14 cellular contexts compared by ENCODE assay signal in genomic region chr15:37016287-37016686, GRCh38.
DNase-seq lines count a peak whose midpoint lies in the region; ATAC-seq and TF ChIP-seq lines count a peak whose summit lies in the region.
"Had no signal": no experiment of that assay in that cellular context is flagged by ENCODE, and none has a peak within 500 bp of the region (broad histone marks: within the 10 kb centered on the region; RNA-seq: fewer than 3 reads in every experiment).

No MANE protein-coding gene starts in this region.

- TF ChIP-seq POLR2A in gastroesophageal sphincter (IDR thresholded peaks at IDR 0.05) (no peak), prostate gland (IDR thresholded peaks at IDR 0.05) (no peak), thyroid gland (IDR thresholded peaks at IDR 0.05) (no peak)

- H3K79me2 ChIP-seq in DOHH2 (ENCODE audit: control insufficient read depth, low read length), result peaks cover 54% of the 10 kb centered on the region

- no peak for TF ChIP-seq CTCF in DOHH2 (IDR thresholded peaks at IDR 0.05; ENCODE audit: low read depth, low read length, poor library complexity, severe bottlenecking)
- no peak for TF ChIP-seq CTCF in ascending aorta (IDR thresholded peaks at IDR 0.05)
- TF ChIP-seq CTCF in gastroesophageal sphincter (IDR thresholded peaks at IDR 0.05), result no peak
- no peak for TF ChIP-seq CTCF in prostate gland (IDR thresholded peaks at IDR 0.05)
- no peak for TF ChIP-seq CTCF in thyroid gland (IDR thresholded peaks at IDR 0.05)

- H3K27ac ChIP-seq in DOHH2 (ENCODE audit: low read depth, low read length) (peak overlapping the region; percentile 97), ascending aorta (peak overlapping the region; percentile 61 to 82), gastroesophageal sphincter (peak overlapping the region; percentile 70 to 80 (median 76)), prostate gland (peak overlapping the region; percentile 29 to 70), thyroid gland (peak overlapping the region in 1 of 3 donors; percentile 40)
- H3K27ac ChIP-seq: gastrocnemius medialis, SJCRH30, spleen had no signal

- H3K4me3 ChIP-seq in DOHH2 (ENCODE audit: low read length) (peak overlapping the region; percentile 81), ascending aorta (peak overlapping the region; percentile 27 to 47), gastroesophageal sphincter (peak overlapping the region; percentile 10 to 14), prostate gland (no peak overlapping the region), thyroid gland (replicated peaks in 1 of 3) (no peak overlapping the region)
- H3K4me3 ChIP-seq: gastrocnemius medialis, lung, SJCRH30, spleen had no signal

- no peaks in the 10 kb centered on the region for H4K20me1 ChIP-seq in DOHH2 (ENCODE audit: control insufficient read depth, insufficient read depth, low read depth, low read length)

- peaks cover 98% of the 10 kb centered on the region for H3K4me1 ChIP-seq in DOHH2 (ENCODE audit: control insufficient read depth, low read length)
- H3K4me1 ChIP-seq in ascending aorta, result peaks cover 3 to 19% of the 10 kb centered on the region in 2 donors
- H3K4me1 ChIP-seq in gastroesophageal sphincter, result peaks cover 7 to 53% (median 20%) of the 10 kb centered on the region in 3 donors
- peaks cover 11% of the 10 kb centered on the region for H3K4me1 ChIP-seq in prostate gland (replicated peaks)
- H3K4me1 ChIP-seq in thyroid gland, result no peaks in the 10 kb centered on the region
- H3K4me1 ChIP-seq: gastrocnemius medialis, SJCRH30 had no signal

- H3K4me2 ChIP-seq in DOHH2 (ENCODE audit: low read length), result peak overlapping the region; percentile 98

- no peaks in the 10 kb centered on the region for H3K9me3 ChIP-seq in DOHH2 (ENCODE audit: control insufficient read depth, insufficient read depth, low read length)
- no peaks in the 10 kb centered on the region for H3K9me3 ChIP-seq in ascending aorta
- H3K9me3 ChIP-seq in gastroesophageal sphincter, result no peaks in the 10 kb centered on the region
- H3K9me3 ChIP-seq in prostate gland, result no peaks in the 10 kb centered on the region
- H3K9me3 ChIP-seq in thyroid gland, result no peaks in the 10 kb centered on the region
- H3K9me3 ChIP-seq: gastrocnemius medialis, SJCRH30, spleen had no signal

- no peaks in the 10 kb centered on the region for H3K9me2 ChIP-seq in DOHH2 (replicated peaks; ENCODE audit: control insufficient read depth, low read length)

- H3K36me3 ChIP-seq in DOHH2 (ENCODE audit: control insufficient read depth, low read length), result peaks cover 37% of the 10 kb centered on the region
- H3K36me3 ChIP-seq in ascending aorta, result no peaks in the 10 kb centered on the region
- H3K36me3 ChIP-seq in gastroesophageal sphincter, result no peaks in the 10 kb centered on the region
- no peaks in the 10 kb centered on the region for H3K36me3 ChIP-seq in prostate gland
- no peaks in the 10 kb centered on the region for H3K36me3 ChIP-seq in thyroid gland
- H3K36me3 ChIP-seq: gastrocnemius medialis, SJCRH30, spleen had no signal

- TF ChIP-seq EP300 in gastroesophageal sphincter (IDR thresholded peaks at IDR 0.05), result no peak

- H3F3A ChIP-seq in DOHH2 (ENCODE audit: control insufficient read depth, insufficient read depth), result peaks cover 26% of the 10 kb centered on the region

- ATAC-seq in gastroesophageal sphincter (peak; percentile 55), GM21786 (IDR thresholded peaks at IDR 0.05; ENCODE audit: unreplicated experiment) (no peak), HG03139 (IDR thresholded peaks at IDR 0.05; ENCODE audit: unreplicated experiment) (no peak)
- ATAC-seq: gastrocnemius medialis had no signal

- peak in 1 of 2 donors; percentile 76 for DNase-seq in ascending aorta (ENCODE audit: low spot score in 2 of 2)
- DNase-seq in prostate gland (ENCODE audit: low spot score), result peak; percentile 33
- no peak for DNase-seq in thyroid gland
- no peak for DNase-seq in HPDE6-E6E7 (ENCODE audit: extremely low spot score)
- DNase-seq: activated CD4-positive, alpha-beta T cell treated with anti-CD3 and anti-CD28 coated beads, Interleukin-2, amount 50 U/mL, for 4 hours; C1 segment of cervical spinal cord; gastrocnemius medialis; SJCRH30; spleen had no signal

- no peaks in the 10 kb centered on the region for H3K27me3 ChIP-seq in DOHH2 (ENCODE audit: control insufficient read depth, low read length)
- H3K27me3 ChIP-seq in ascending aorta, result no peaks in the 10 kb centered on the region
- H3K27me3 ChIP-seq in gastroesophageal sphincter, result no peaks in the 10 kb centered on the region
- H3K27me3 ChIP-seq in prostate gland (replicated peaks; ENCODE audit: insufficient read depth), result no peaks in the 10 kb centered on the region
- H3K27me3 ChIP-seq in thyroid gland, result no peaks in the 10 kb centered on the region
- H3K27me3 ChIP-seq: SJCRH30, spleen had no signal

- 17 to 28% methylated on average over 7 of the region's 7 CpGs for WGBS in gastroesophageal sphincter (ENCODE audit: low coverage in 1 of 2), 2 donors
- WGBS in prostate gland, result 4% methylated on average over 7 of the region's 7 CpGs
- WGBS in thyroid gland, 2 donors, result 60 to 64% methylated on average over 7 of the region's 7 CpGs

- intact Hi-C loops in ascending aorta (cut with DNase I), result loop anchor here (10.0 kb wide), 1 partner anchor 1321 kb away; no protein-coding TSS in a partner anchor
- intact Hi-C loops in prostate gland (cut with DNase I), result no loop called here
- intact Hi-C loops in thyroid gland (cut with DNase I), result no loop called here

Comparison
In these comparisons a context has a peak if more than half of its experiments do, and no peak if none do; other contexts are left out.
1. H3K4me3 ChIP-seq: peak in DOHH2 (single experiment), ascending aorta (2 of 2) and gastroesophageal sphincter (2 of 2); none in prostate gland (0 of 2) and thyroid gland (0 of 3).